ENCODE assay signal across 17 cellular contexts in the genomic region with DNA sequence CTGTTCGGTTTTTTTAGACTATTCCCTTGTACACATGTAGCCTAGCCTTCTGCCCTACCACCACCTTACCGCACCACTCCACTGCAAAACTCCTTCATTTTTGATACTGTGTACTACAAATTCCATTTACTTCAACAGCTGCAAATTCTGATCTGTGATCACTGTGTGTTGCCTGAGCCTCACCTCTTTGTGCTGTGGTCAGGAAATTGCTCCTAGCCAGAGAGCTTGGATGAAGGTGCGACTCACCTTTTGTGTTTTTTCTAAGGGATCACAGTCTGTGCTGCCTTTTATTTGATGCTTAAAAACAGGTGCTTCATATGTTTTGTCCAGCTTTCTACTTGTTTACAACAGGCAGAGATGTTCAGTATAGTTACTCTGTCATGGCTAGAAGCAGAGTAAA. TPM values are rescaled to one million over a fixed set of nuclear protein-coding genes. Genes with fewer than 3 reads are reported as not detected.
DNase-seq lines count a peak whose midpoint lies in the region; ATAC-seq and TF ChIP-seq lines count a peak whose summit lies in the region.
"Had no signal": no experiment of that assay in that cellular context is flagged by ENCODE, and none has a peak within 500 bp of the region (broad histone marks: within the 10 kb centered on the region; RNA-seq: fewer than 3 reads in every experiment).

No MANE protein-coding gene starts in this region.

- H3K36me3 Mint-ChIP-seq in MCF 10A (ENCODE audit: insufficient read depth, unreplicated experiment) (peaks cover 9% of the 10 kb centered on the region), immature natural killer cell (no peaks in the 10 kb centered on the region)
- peaks cover 8 to 12% of the 10 kb centered on the region in 2 donors for H3K36me3 Mint-ChIP-seq in stimulated activated naive B cell treated with anti-CD40 and anti-IgM and Interleukin-4, amounts not matched to agents 10 μg/mL and 1 μg/mL and 100 μg/mL, for 72 hours

- peak in 1 of 2 donors; percentile 20 for ATAC-seq in stimulated activated naive B cell treated with anti-CD40 and anti-IgM and Interleukin-4, amounts not matched to agents 10 μg/mL and 1 μg/mL and 100 μg/mL, for 72 hours (replicated peaks)
- ATAC-seq: left colon, SK-N-SH treated with all-trans-retinoic acid at 6 μM for 48 hours had no signal

- H3K79me2 ChIP-seq in OCI-LY7 (ENCODE audit: insufficient read depth, low read depth, low read length) = peaks cover 16% of the 10 kb centered on the region; the same call in 1 of the 2 replicates

- no TSS peak for BruUV-seq in MCF 10A (replicated peaks; lab: Mats Ljungman, UMichigan)
- BruUV-seq in OCI-LY7 (replicated peaks; lab: Mats Ljungman, UMichigan) = no TSS peak

- no peak overlapping the region for H3K4me3 Mint-ChIP-seq in MCF 10A (ENCODE audit: unreplicated experiment)
- no peak overlapping the region for H3K4me3 Mint-ChIP-seq in immature natural killer cell
- no peak overlapping the region for H3K4me3 Mint-ChIP-seq in stimulated activated naive B cell treated with anti-CD40 and anti-IgM and Interleukin-4, amounts not matched to agents 10 μg/mL and 1 μg/mL and 100 μg/mL, for 72 hours

- CTCF ChIA-PET in MCF 10A (lab: Yijun Ruan, JAX) (interaction anchor here (0.6 to 1.9 kb wide), 9 partner anchors 13 to 125 kb away, joined by 3 to 7 read pairs (median 3); partner anchors contain the start of gene CEP120), OCI-LY7 (lab: Charles Lee; ENCODE audit: unreplicated experiment) (interaction anchor here (1.0 kb wide), 1 partner anchor 55 kb away, joined by 3 read pairs; no protein-coding TSS in a partner anchor)

- no peak overlapping the region for H2AFZ ChIP-seq in OCI-LY7 (ENCODE audit: low read length)
- H2AFZ ChIP-seq: PC-9 had no signal

- H3K4me2 ChIP-seq in OCI-LY7 (ENCODE audit: low read length) = no peak overlapping the region; the same call in 1 of the 2 replicates
- H3K4me2 ChIP-seq: PC-9 had no signal

- no peaks in the 10 kb centered on the region for H3K27me3 ChIP-seq in breast epithelium
- H3K27me3 ChIP-seq: ascending aorta, vagina had no signal

- no peaks in the 10 kb centered on the region for H3K9me3 ChIP-seq in breast epithelium
- no peaks in the 10 kb centered on the region for H3K9me3 ChIP-seq in OCI-LY7 (ENCODE audit: low read length)
- H3K9me3 ChIP-seq: ascending aorta, vagina had no signal

- H3K27me3 Mint-ChIP-seq in MCF 10A (ENCODE audit: insufficient read depth, unreplicated experiment) (no peaks in the 10 kb centered on the region), immature natural killer cell (ENCODE audit: low read depth in 3 of 3) (peaks cover 0 to 3% (median 0%) of the 10 kb centered on the region in 3 donors)
- H3K27me3 Mint-ChIP-seq in stimulated activated naive B cell treated with anti-CD40 and anti-IgM and Interleukin-4, amounts not matched to agents 10 μg/mL and 1 μg/mL and 100 μg/mL, for 72 hours = no peaks in the 10 kb centered on the region

- no peak for TF ChIP-seq CTCF in MCF 10A (IDR thresholded peaks at IDR 0.05; ENCODE audit: unreplicated experiment)
- no peak for TF ChIP-seq CTCF in breast epithelium (IDR thresholded peaks at IDR 0.05)
- TF ChIP-seq CTCF in VCaP (conservative IDR thresholded peaks at IDR 0.05) = no peak
- no peak for TF ChIP-seq CTCF in OCI-LY7 (conservative IDR thresholded peaks at IDR 0.05; ENCODE audit: low read length)

- H3K27ac ChIP-seq in breast epithelium = no peak overlapping the region
- peak overlapping the region; percentile 44 for H3K27ac ChIP-seq in VCaP
- H3K27ac ChIP-seq in OCI-LY7 (ENCODE audit: low read depth, low read length, poor library complexity, severe bottlenecking) = no peak overlapping the region
- H3K27ac ChIP-seq: ascending aorta, PC-9, vagina had no signal

- no peak overlapping the region for H3K4me3 ChIP-seq in breast epithelium
- H3K4me3 ChIP-seq in OCI-LY7 (ENCODE audit: low read depth, low read length, poor library complexity, severe bottlenecking) = no peak overlapping the region
- H3K4me3 ChIP-seq: ascending aorta, PC-9, vagina had no signal

- DNase-seq in MCF 10A (ENCODE audit: unreplicated experiment) = peak; percentile 31
- DNase-seq in breast epithelium (ENCODE audit: low spot score in 2 of 2) = no peak
- DNase-seq in immature natural killer cell = no peak
- DNase-seq in stimulated activated naive B cell treated with anti-CD40 and anti-IgM and Interleukin-4, amounts not matched to agents 10 μg/mL and 1 μg/mL and 100 μg/mL, for 72 hours = no peak
- no peak for DNase-seq in OCI-LY7 (ENCODE audit: low spot score)
- DNase-seq in activated naive CD4-positive, alpha-beta T cell (lab: John Stamatoyannopoulos, UW) = no peak
- DNase-seq in activated naive CD4-positive, alpha-beta T cell treated with Interleukin-2 at 50 U/mL for 16 hours = no peak
- DNase-seq: activated CD8-positive, alpha-beta memory T cell treated with anti-CD3 and anti-CD28 coated beads for 24 hours; activated gamma-delta T cell; cortex of kidney; left colon; NCI-H446; PC-9 had no signal

- 0 out of 2 replicates have a peak, but pooled peaks cover 8% of the 10 kb centered on the region for H4K20me1 ChIP-seq in OCI-LY7 (ENCODE audit: insufficient read depth, low read length)

- H3K27ac Mint-ChIP-seq in MCF 10A (ENCODE audit: low read depth, unreplicated experiment) (no peak overlapping the region), immature natural killer cell (peak overlapping the region in 4 of 6 donors; percentile 6 to 33 (median 20))
- peak overlapping the region; percentile 79 for H3K27ac Mint-ChIP-seq in stimulated activated naive B cell treated with anti-CD40 and anti-IgM and Interleukin-4, amounts not matched to agents 10 μg/mL and 1 μg/mL and 100 μg/mL, for 72 hours

- POLR2A ChIA-PET in MCF 10A (lab: Yijun Ruan, JAX) = interaction anchor here (0.6 to 8.7 kb wide), 10 partner anchors 10 to 1942 kb away, joined by 3 to 72 read pairs (median 5); partner anchors contain the start of genes CEP120 and CSNK1G3
- POLR2A ChIA-PET in OCI-LY7 (lab: Charles Lee) = interaction anchor here (0.6 to 1.8 kb wide), 4 partner anchors 10 to 39 kb away, joined by 3 to 11 read pairs (median 4); no protein-coding TSS in a partner anchor

- TF ChIP-seq POLR2A in breast epithelium (IDR thresholded peaks at IDR 0.05) = no peak

- H3K9me3 Mint-ChIP-seq in MCF 10A (ENCODE audit: unreplicated experiment) (no peaks in the 10 kb centered on the region), immature natural killer cell (no peaks in the 10 kb centered on the region)
- H3K9me3 Mint-ChIP-seq in stimulated activated naive B cell treated with anti-CD40 and anti-IgM and Interleukin-4, amounts not matched to agents 10 μg/mL and 1 μg/mL and 100 μg/mL, for 72 hours = no peaks in the 10 kb centered on the region

- H3K36me3 ChIP-seq in breast epithelium = no peaks in the 10 kb centered on the region
- H3K36me3 ChIP-seq in OCI-LY7 (ENCODE audit: insufficient read depth, low read length) = no peaks in the 10 kb centered on the region
- H3K36me3 ChIP-seq: ascending aorta, vagina had no signal

- intact Hi-C loops in MCF 10A (cut with micrococcal nuclease) = no loop called here
- intact Hi-C loops in breast epithelium (cut with DNase I; ENCODE audit: low total_unique reads) = no loop called here
- intact Hi-C loops in OCI-LY7 (cut with micrococcal nuclease; ENCODE audit: unreplicated experiment) = no loop called here

- H3K4me1 Mint-ChIP-seq in MCF 10A (ENCODE audit: insufficient read depth, unreplicated experiment) (peaks cover 39% of the 10 kb centered on the region), immature natural killer cell (peaks cover 41 to 75% of the 10 kb centered on the region in 2 donors)
- peaks cover 33 to 68% of the 10 kb centered on the region in 2 donors for H3K4me1 Mint-ChIP-seq in stimulated activated naive B cell treated with anti-CD40 and anti-IgM and Interleukin-4, amounts not matched to agents 10 μg/mL and 1 μg/mL and 100 μg/mL, for 72 hours

- H3K4me1 ChIP-seq in breast epithelium (no peaks in the 10 kb centered on the region), OCI-LY7 (ENCODE audit: insufficient read depth, low read length, poor library complexity, severe bottlenecking) (peaks cover under 1% of the 10 kb centered on the region)

- H3K9me2 ChIP-seq in OCI-LY7 (ENCODE audit: insufficient read depth, low read length) = no peaks in the 10 kb centered on the region

RNA-seq across cellular contexts. Expression of gene CSNK1G3, which starts 31.5 kb away (rescaled TPM):
- total RNA-seq in MCF 10A (2022) (92.8 and 110 TPM in 2 replicates), breast epithelium (10 to 100 TPM; 37.8 to 77.3 (median 55.7) TPM), OCI-LY7 (2022) (20.9 and 23.0 TPM in 2 replicates)
- polyA plus RNA-seq in immature natural killer cell = 10 to 100 TPM; 28.7 to 44.9 (median 36.2) TPM
- total RNA-seq in OCI-LY7 (2014; rRNA removed; shearing (Covaris generic)) = 21.0 and 23.1 TPM in 2 replicates
